9 cellular contexts compared by ENCODE assay signal in genomic region chrX:23883737-23884354, GRCh38. TPM values are rescaled to one million over a fixed set of nuclear protein-coding genes. Genes with fewer than 3 reads are reported as not detected.
DNase-seq lines count a peak whose midpoint lies in the region; ATAC-seq, FAIRE-seq and TF ChIP-seq lines count a peak whose summit lies in the region.
"Had no signal": no experiment of that assay in that cellular context is flagged by ENCODE, and none has a peak within 500 bp of the region (broad histone marks: within the 10 kb centered on the region; RNA-seq: fewer than 3 reads in every experiment).

No MANE protein-coding gene starts in this region.

- CTCF ChIA-PET in GM10248 (lab: Yijun Ruan, JAX), result no interaction called here

- H3K9ac ChIP-seq in BLaER1 treated with 17β-estradiol and CSF1 and Interleukin-3, amounts not matched to agents 10 nM and 100 nM, result peak overlapping the region in 4 of 11 experiments; percentile 1 to 55 (median 24); a peak in 4 of 22 replicates

- peaks cover 0 to 6% (median 0%) of the 10 kb centered on the region in 11 experiments; a peak in 1 of 22 replicates for H3K36me3 ChIP-seq in BLaER1 treated with 17β-estradiol and CSF1 and Interleukin-3, amounts not matched to agents 10 nM and 100 nM
- H3K36me3 ChIP-seq in left lung, result no peaks in the 10 kb centered on the region

- H4K20me1 ChIP-seq in BLaER1 treated with 17β-estradiol and CSF1 and Interleukin-3, amounts not matched to agents 10 nM and 100 nM, result no peaks in the 10 kb centered on the region

- intact Hi-C loops in left lung (cut with DNase I), result no loop called here

- H3K27ac ChIP-seq in BLaER1 treated with 17β-estradiol and CSF1 and Interleukin-3, amounts not matched to agents 10 nM and 100 nM, result peak overlapping the region in 6 of 11 experiments; percentile 5 to 77 (median 61); a peak in 8 of 22 replicates
- peak overlapping the region; percentile 10 to 59 for H3K27ac ChIP-seq in left lung

- peak; percentile 86 for DNase-seq in HTR-8/SVneo (ENCODE audit: insufficient read length, low spot score)
- DNase-seq in astrocyte of the hippocampus (ENCODE audit: low read depth, low spot score), result peak; percentile 68
- DNase-seq in left lung, result no peak
- no peak for DNase-seq in GM10248 (ENCODE audit: extremely low spot score)
- no peak for DNase-seq in NCI-H2227 (lab: John Stamatoyannopoulos, UW; ENCODE audit: unreplicated experiment)
- DNase-seq in cerebellar nuclear complex (lab: John Stamatoyannopoulos, UW), result no peak

- peaks cover 0 to 58% (median 10%) of the 10 kb centered on the region in 10 experiments; a peak in 11 of 20 replicates for H3K4me1 ChIP-seq in BLaER1 treated with 17β-estradiol and CSF1 and Interleukin-3, amounts not matched to agents 10 nM and 100 nM
- H3K4me1 ChIP-seq in left lung, result peaks cover 0 to 16% of the 10 kb centered on the region in 2 donors

- H3K4me2 ChIP-seq in BLaER1 treated with 17β-estradiol and CSF1 and Interleukin-3, amounts not matched to agents 10 nM and 100 nM, result peak overlapping the region in 6 of 11 experiments; percentile 32 to 76 (median 69); a peak in 11 of 22 replicates

- no peaks in the 10 kb centered on the region for H3K27me3 ChIP-seq in BLaER1 treated with 17β-estradiol and CSF1 and Interleukin-3, amounts not matched to agents 10 nM and 100 nM
- no peaks in the 10 kb centered on the region for H3K27me3 ChIP-seq in left lung

- no peak for TF ChIP-seq CTCF in left lung (IDR thresholded peaks at IDR 0.05)
- TF ChIP-seq CTCF in GM10248 (IDR thresholded peaks at IDR 0.05; ENCODE audit: control extremely low read depth, extremely low read depth, low read depth, missing control alignments), result no peak

- no peaks in the 10 kb centered on the region for H3K9me3 ChIP-seq in BLaER1 treated with 17β-estradiol and CSF1 and Interleukin-3, amounts not matched to agents 10 nM and 100 nM (replicated peaks in 1 of 11)
- H3K9me3 ChIP-seq in left lung, result no peaks in the 10 kb centered on the region

- H3K4me3 ChIP-seq in BLaER1 treated with 17β-estradiol and CSF1 and Interleukin-3, amounts not matched to agents 10 nM and 100 nM, result no peak overlapping the region
- H3K4me3 ChIP-seq in left lung, result no peak overlapping the region

- ATAC-seq in left lung (peak; percentile 69), GM21528 (IDR thresholded peaks at IDR 0.05; ENCODE audit: low FRiP score, unreplicated experiment) (no peak)

- POLR2A ChIA-PET in GM10248 (lab: Yijun Ruan, JAX), result no interaction called here

- peak; percentile 95 for FAIRE-seq in HTR-8/SVneo (lab: Jason Lieb, UNC)
- FAIRE-seq: GM18507 had no signal

RNA-seq across cellular contexts. Expression of gene APOO, which starts 23.9 kb away (rescaled TPM):
- 10 to 100 TPM; 20.1 to 23.1 TPM for total RNA-seq in left lung

RNA-seq across cellular contexts. Expression of gene CXorf58, which starts 24.0 kb away (rescaled TPM):
- not detected for total RNA-seq in left lung

Comparison
In these comparisons a context has a peak if more than half of its experiments do, and no peak if none do; other contexts are left out.
1. DNase-seq: peak in HTR-8/SVneo (single experiment) and astrocyte of the hippocampus (single experiment); none in left lung (0 of 2), GM10248 (single experiment), NCI-H2227 (single experiment) and cerebellar nuclear complex (0 of 2).